In genomic region chr2:200406379-200406778, GRCh38 we compare ENCODE assay signal across 8 cellular contexts.
DNase-seq lines count a peak whose midpoint lies in the region; ATAC-seq, FAIRE-seq and TF ChIP-seq lines count a peak whose summit lies in the region.

No MANE protein-coding gene starts in this region.

- H2AFZ ChIP-seq in neural progenitor cell (replicated peaks), result no peak overlapping the region

- DNase-seq in GM19239 (ENCODE audit: insufficient read length, low spot score) (peak; percentile 5), breast epithelium (ENCODE audit: low spot score in 2 of 2) (no peak), neural progenitor cell (ENCODE audit: low spot score) (no peak), NCI-H187 (lab: John Stamatoyannopoulos, UW) (no peak), NCI-H1092 (lab: John Stamatoyannopoulos, UW) (no peak), amygdala (lab: John Stamatoyannopoulos, UW) (no peak), mucosa of gallbladder (ENCODE audit: low spot score) (no peak)

- H3K4me1 Mint-ChIP-seq in neural progenitor cell, result peaks cover 33% of the 10 kb centered on the region

- H3K36me3 ChIP-seq in breast epithelium (no peaks in the 10 kb centered on the region), neural progenitor cell (no peaks in the 10 kb centered on the region)

- H3K9me3 Mint-ChIP-seq in neural progenitor cell, result peaks cover 4% of the 10 kb centered on the region

- H3K9ac ChIP-seq in neural progenitor cell, result no peak overlapping the region

- no peak overlapping the region for H3K4me2 ChIP-seq in neural progenitor cell

- no peaks in the 10 kb centered on the region for H3F3A ChIP-seq in neural progenitor cell (ENCODE audit: low read depth)

- no peaks in the 10 kb centered on the region for H3K27me3 Mint-ChIP-seq in neural progenitor cell (ENCODE audit: insufficient read depth, low read depth)

- ATAC-seq in HG03378 (IDR thresholded peaks at IDR 0.05; ENCODE audit: unreplicated experiment), result peak; percentile 52

- H3K4me3 ChIP-seq in breast epithelium (no peak overlapping the region), neural progenitor cell (no peak overlapping the region)

- H3K27ac Mint-ChIP-seq in neural progenitor cell, result peak overlapping the region; percentile 48

- H3K4me1 ChIP-seq in breast epithelium (peaks cover 0 to 13% of the 10 kb centered on the region in 2 donors), neural progenitor cell (peaks cover 8% of the 10 kb centered on the region)

- no peak overlapping the region for H3K4me3 Mint-ChIP-seq in neural progenitor cell

- peaks cover 17% of the 10 kb centered on the region for H3K36me3 Mint-ChIP-seq in neural progenitor cell

- H3K27ac ChIP-seq in breast epithelium (peak overlapping the region; percentile 83 to 92), neural progenitor cell (no peak overlapping the region)

- FAIRE-seq in GM19239 (lab: Jason Lieb, UNC), result peak; percentile 79

- TF ChIP-seq CTCF in breast epithelium (IDR thresholded peaks at IDR 0.05), result no peak
- TF ChIP-seq CTCF in neural progenitor cell (IDR thresholded peaks at IDR 0.05), result no peak

- H3K79me2 ChIP-seq in neural progenitor cell (ENCODE audit: low read depth), result no peaks in the 10 kb centered on the region

- TF ChIP-seq POLR2A in breast epithelium (IDR thresholded peaks at IDR 0.05), result no peak

- H4K20me1 ChIP-seq in neural progenitor cell (ENCODE audit: low read depth), result no peaks in the 10 kb centered on the region

- intact Hi-C loops in breast epithelium (cut with DNase I; ENCODE audit: low total_unique reads), result no loop called here

- H3K27me3 ChIP-seq in breast epithelium, result no peaks in the 10 kb centered on the region
- H3K27me3 ChIP-seq in neural progenitor cell, result no peaks in the 10 kb centered on the region

- H3K9me3 ChIP-seq in breast epithelium, result no peaks in the 10 kb centered on the region
- no peaks in the 10 kb centered on the region for H3K9me3 ChIP-seq in neural progenitor cell (ENCODE audit: low read depth)
